Comparison of ENCODE assay signal across 8 cellular contexts in the genomic region with DNA sequence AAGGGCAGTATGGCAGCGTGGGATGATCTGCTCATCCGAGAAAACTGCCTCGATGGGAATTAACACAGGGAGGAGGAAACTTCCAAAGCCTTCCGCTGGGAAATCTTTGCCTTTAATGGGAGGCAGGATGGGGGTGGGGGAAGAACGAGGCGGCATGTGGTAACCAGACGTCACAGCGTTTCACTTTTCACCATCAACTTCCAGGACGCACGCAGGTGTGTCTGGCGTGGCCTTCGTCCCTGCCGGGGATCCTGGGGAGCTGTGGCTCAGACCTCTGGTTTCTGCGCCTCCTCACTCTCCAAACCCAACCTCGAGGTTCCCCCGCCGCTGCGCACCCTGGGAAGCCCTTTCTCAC. TPM values are rescaled to one million over a fixed set of nuclear protein-coding genes. Genes with fewer than 3 reads are reported as not detected.
DNase-seq lines count a peak whose midpoint lies in the region; ATAC-seq, FAIRE-seq and TF ChIP-seq lines count a peak whose summit lies in the region.

No MANE protein-coding gene starts in this region.

- H3K36me3 ChIP-seq in HUES48 (ENCODE audit: control insufficient read depth, insufficient read depth, low read length) (no peaks in the 10 kb centered on the region), astrocyte (ENCODE audit: insufficient read depth, low read length) (no peaks in the 10 kb centered on the region), tibial artery (no peaks in the 10 kb centered on the region)

- H3K27ac ChIP-seq in HUES48 (ENCODE audit: low read depth, low read length) (no peak overlapping the region), astrocyte (ENCODE audit: low read depth, low read length) (no peak overlapping the region), tibial artery (peak overlapping the region; percentile 24 to 54)

- H2AFZ ChIP-seq in astrocyte (ENCODE audit: low read depth, low read length), result peak overlapping the region; percentile 94

- intact Hi-C loops in tibial artery (cut with DNase I; ENCODE audit: low total_unique reads), result no loop called here

- H3K4me3 ChIP-seq in HUES48 (ENCODE audit: low read depth, low read length), result peak overlapping the region; percentile 82
- peak overlapping the region; percentile 68 for H3K4me3 ChIP-seq in astrocyte (ENCODE audit: insufficient read depth, low read depth, low read length)
- H3K4me3 ChIP-seq in tibial artery, result peak overlapping the region; percentile 56 to 72

- H3K36me3 Mint-ChIP-seq in activated T-cell treated with anti-CD3 and anti-CD28 coated beads, Interleukin-2, amount 50 U/mL, for 4 hours (ENCODE audit: insufficient read depth), result no peaks in the 10 kb centered on the region
- no peaks in the 10 kb centered on the region for H3K36me3 Mint-ChIP-seq in astrocyte (ENCODE audit: low read depth, unreplicated experiment)

- H3K79me2 ChIP-seq in astrocyte (ENCODE audit: insufficient read depth, low read length), result no peaks in the 10 kb centered on the region

- H3K27me3 Mint-ChIP-seq in activated T-cell treated with anti-CD3 and anti-CD28 coated beads, Interleukin-2, amount 50 U/mL, for 4 hours (ENCODE audit: low read depth), result no peaks in the 10 kb centered on the region
- peaks cover 6% of the 10 kb centered on the region for H3K27me3 Mint-ChIP-seq in astrocyte (ENCODE audit: low read depth, unreplicated experiment)

- FAIRE-seq in astrocyte (lab: Jason Lieb, UNC), result no peak

- no peak for DNase-seq in activated T-cell treated with anti-CD3 and anti-CD28 coated beads, Interleukin-2, amount 50 U/mL, for 4 hours
- no peak for DNase-seq in activated T-cell treated with anti-CD3 and anti-CD28 coated beads, Interleukin-2, amount 50 U/mL, for 48 hours
- no peak for DNase-seq in astrocyte (ENCODE audit: low read depth)
- DNase-seq in left kidney (ENCODE audit: low read depth, low spot score), result peak; percentile 76
- no peak for DNase-seq in tibial artery

- ATAC-seq in activated T-cell treated with anti-CD3 and anti-CD28 coated beads, Interleukin-2, amount 50 U/mL, for 4 hours, result no peak
- ATAC-seq in HG02885 (IDR thresholded peaks at IDR 0.05; ENCODE audit: poor library complexity, unreplicated experiment) (no peak), HG03571 (IDR thresholded peaks at IDR 0.05; ENCODE audit: unreplicated experiment) (no peak)

- H3K9me3 ChIP-seq in HUES48 (ENCODE audit: control insufficient read depth, insufficient read depth, low read length), result no peaks in the 10 kb centered on the region
- no peaks in the 10 kb centered on the region for H3K9me3 ChIP-seq in astrocyte (ENCODE audit: insufficient read depth, low read depth, low read length)
- H3K9me3 ChIP-seq in tibial artery, result no peaks in the 10 kb centered on the region

- peaks cover 13% of the 10 kb centered on the region for H3K4me1 Mint-ChIP-seq in activated T-cell treated with anti-CD3 and anti-CD28 coated beads, Interleukin-2, amount 50 U/mL, for 4 hours (ENCODE audit: low read depth)
- H3K4me1 Mint-ChIP-seq in astrocyte (ENCODE audit: low read depth, unreplicated experiment), result peaks cover 5% of the 10 kb centered on the region

- TF ChIP-seq CTCF in astrocyte (IDR thresholded peaks at IDR 0.05; ENCODE audit: insufficient read depth, low read depth, low read length) (no peak), tibial artery (IDR thresholded peaks at IDR 0.05) (peak in 1 of 2 experiments; percentile 16)

- no peaks in the 10 kb centered on the region for H4K20me1 ChIP-seq in astrocyte (ENCODE audit: insufficient read depth, low read length)

- peaks cover 4% of the 10 kb centered on the region; the same call in 1 of the 2 replicates for H3K27me3 ChIP-seq in HUES48 (ENCODE audit: control insufficient read depth, insufficient read depth, low read length)
- H3K27me3 ChIP-seq in astrocyte (ENCODE audit: insufficient read depth, low read length), result no peaks in the 10 kb centered on the region
- no peaks in the 10 kb centered on the region for H3K27me3 ChIP-seq in tibial artery

- no peaks in the 10 kb centered on the region for H3K9me3 Mint-ChIP-seq in activated T-cell treated with anti-CD3 and anti-CD28 coated beads, Interleukin-2, amount 50 U/mL, for 4 hours
- H3K9me3 Mint-ChIP-seq in astrocyte (ENCODE audit: unreplicated experiment), result peaks cover 3% of the 10 kb centered on the region

- peak overlapping the region; percentile 93 for H3K4me2 ChIP-seq in astrocyte (ENCODE audit: low read length)

- H3K4me3 Mint-ChIP-seq in activated T-cell treated with anti-CD3 and anti-CD28 coated beads, Interleukin-2, amount 50 U/mL, for 4 hours, result peak overlapping the region; percentile 89
- H3K4me3 Mint-ChIP-seq in astrocyte (ENCODE audit: unreplicated experiment), result peak overlapping the region; percentile 87

- H3K4me1 ChIP-seq in HUES48 (ENCODE audit: control insufficient read depth, insufficient read depth, low read length), result peaks cover 5% of the 10 kb centered on the region; the same call in 1 of the 2 replicates
- peaks cover 5% of the 10 kb centered on the region for H3K4me1 ChIP-seq in astrocyte (ENCODE audit: insufficient read depth, low read length)
- H3K4me1 ChIP-seq in tibial artery, result peaks cover 0 to 12% (median 7%) of the 10 kb centered on the region in 4 donors

- peak overlapping the region; percentile 67 for H3K27ac Mint-ChIP-seq in astrocyte (ENCODE audit: unreplicated experiment)

- H3K9ac ChIP-seq in HUES48 (ENCODE audit: low read depth, low read length) (no peak overlapping the region), astrocyte (ENCODE audit: low read length) (peak overlapping the region; percentile 49)

RNA-seq across cellular contexts. Expression of a gene that starts 0.3 kb away (rescaled TPM):
- total RNA-seq in activated T-cell treated with anti-CD3 and anti-CD28 coated beads, Interleukin-2, amount 50 U/mL, for 4 hours, result not detected
- 0.43 TPM in 1 of 2 replicates, not detected in the other for total RNA-seq in astrocyte

RNA-seq across cellular contexts. Expression of a gene that starts 17.9 kb away (rescaled TPM):
- 10 to 100 TPM; 16.3 to 22.1 (median 20.2) TPM for total RNA-seq in activated T-cell treated with anti-CD3 and anti-CD28 coated beads, Interleukin-2, amount 50 U/mL, for 4 hours
- total RNA-seq in astrocyte, result 5.8 and 6.9 TPM in 2 replicates

Comparison
In these comparisons a context has a peak if more than half of its experiments do, and no peak if none do; other contexts are left out.
1. H3K27ac ChIP-seq: peak in tibial artery (2 of 2); none in HUES48 (single experiment) and astrocyte (single experiment).
2. Peak in every context shown above with its lines, with median percentiles within 50 percentile points of each other: H3K4me3 ChIP-seq.